Comparison of ENCODE assay signal across 10 cellular contexts in the genomic region with DNA sequence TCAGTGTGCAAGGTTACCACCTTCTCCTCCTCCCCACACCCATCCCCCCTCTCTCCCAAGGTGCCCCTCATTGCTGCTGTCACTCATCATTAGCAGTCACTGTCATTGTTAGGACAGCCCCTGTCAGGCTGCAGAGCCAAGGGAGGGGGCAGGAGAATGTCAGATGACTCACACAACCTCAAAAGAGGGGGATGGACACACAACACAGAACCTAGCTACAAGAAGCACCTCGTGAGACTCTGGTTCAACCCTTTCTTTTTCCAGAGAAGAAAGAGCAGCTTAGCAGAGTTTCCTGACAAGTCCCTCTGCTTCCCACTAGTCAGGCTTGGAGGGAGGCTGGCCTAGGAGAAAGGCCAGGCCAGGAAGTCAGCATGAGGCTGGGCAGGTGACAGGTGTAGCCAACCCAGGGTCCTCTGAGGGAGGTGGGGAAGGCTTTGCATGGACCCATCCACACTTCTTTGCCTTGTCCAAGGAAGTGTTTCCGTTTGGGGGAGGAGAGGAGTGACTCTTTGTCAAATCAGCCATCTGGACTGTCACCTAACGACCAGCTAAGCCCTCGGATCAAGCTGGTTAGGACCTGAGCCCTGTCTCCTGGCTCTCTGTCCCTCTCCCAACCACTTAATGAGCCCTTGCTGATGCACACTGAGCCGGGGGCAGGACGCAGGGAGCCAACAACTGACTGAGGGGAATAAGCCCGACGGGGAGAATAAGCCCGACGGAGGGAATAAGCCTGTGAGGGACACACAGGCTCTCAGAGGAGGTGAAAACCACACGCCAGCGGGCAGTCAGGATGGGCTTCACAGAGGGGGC. TPM values are rescaled to one million over a fixed set of nuclear protein-coding genes. Genes with fewer than 3 reads are reported as not detected.
DNase-seq lines count a peak whose midpoint lies in the region; ATAC-seq and TF ChIP-seq lines count a peak whose summit lies in the region.
"Had no signal": no experiment of that assay in that cellular context is flagged by ENCODE, and none has a peak within 500 bp of the region (broad histone marks: within the 10 kb centered on the region; RNA-seq: fewer than 3 reads in every experiment).

No MANE protein-coding gene starts in this region.

- intact Hi-C loops in activated T-helper 1 cell treated with anti-CD3 and anti-CD28 coated beads, Interleukin-12 subunit alpha, Interleukin-12 subunit beta, Interleukin-2, Interleukin-4 antibody, amounts not matched to agents 30 ng/mL and 10 ng/mL and 1 ng/mL, durations not matched to agents 14 hours and 24 hours and 36 hours (cut with micrococcal nuclease), result loop anchor here (1.0 kb wide), 1 partner anchor 11 kb away; no protein-coding TSS in a partner anchor
- intact Hi-C loops in thyroid gland (cut with DNase I), result no loop called here

- no peak overlapping the region for H3K4me3 ChIP-seq in thyroid gland (replicated peaks in 1 of 3)

- no peaks in the 10 kb centered on the region for H3K9me3 ChIP-seq in thyroid gland

- peak overlapping the region; percentile 43 for H3K27ac Mint-ChIP-seq in activated T-helper 1 cell treated with anti-CD3 and anti-CD28 coated beads, Interleukin-12 subunit alpha, Interleukin-12 subunit beta, Interleukin-2, Interleukin-4 antibody, amounts not matched to agents 30 ng/mL and 10 ng/mL and 1 ng/mL, durations not matched to agents 14 hours and 24 hours and 36 hours
- peak overlapping the region; percentile 13 for H3K27ac Mint-ChIP-seq in neural crest cell (ENCODE audit: unreplicated experiment)

- H3K36me3 ChIP-seq in thyroid gland, result no peaks in the 10 kb centered on the region

- peaks cover 0 to 3% of the 10 kb centered on the region in 2 donors for H3K4me1 ChIP-seq in thyroid gland

- peaks cover 24% of the 10 kb centered on the region for H3K36me3 Mint-ChIP-seq in activated T-helper 1 cell treated with anti-CD3 and anti-CD28 coated beads, Interleukin-12 subunit alpha, Interleukin-12 subunit beta, Interleukin-2, Interleukin-4 antibody, amounts not matched to agents 30 ng/mL and 10 ng/mL and 1 ng/mL, durations not matched to agents 14 hours and 24 hours and 36 hours (ENCODE audit: low read depth)
- no peaks in the 10 kb centered on the region for H3K36me3 Mint-ChIP-seq in neural crest cell (ENCODE audit: low read depth)

- no peak for ATAC-seq in HG03095 (IDR thresholded peaks at IDR 0.05; ENCODE audit: unreplicated experiment)

- H3K27me3 Mint-ChIP-seq in activated T-helper 1 cell treated with anti-CD3 and anti-CD28 coated beads, Interleukin-12 subunit alpha, Interleukin-12 subunit beta, Interleukin-2, Interleukin-4 antibody, amounts not matched to agents 30 ng/mL and 10 ng/mL and 1 ng/mL, durations not matched to agents 14 hours and 24 hours and 36 hours (ENCODE audit: insufficient read depth), result no peaks in the 10 kb centered on the region
- H3K27me3 Mint-ChIP-seq in neural crest cell (ENCODE audit: low read depth), result no peaks in the 10 kb centered on the region
- H3K27me3 Mint-ChIP-seq: activated naive CD4-positive, alpha-beta T cell treated with anti-CD3 and anti-CD28 coated beads, Interleukin-2, amount 50 U/mL, for 24 hours had no signal

- TF ChIP-seq POLR2A in thyroid gland (IDR thresholded peaks at IDR 0.05), result no peak

- no peak overlapping the region for H3K4me3 Mint-ChIP-seq in activated T-helper 1 cell treated with anti-CD3 and anti-CD28 coated beads, Interleukin-12 subunit alpha, Interleukin-12 subunit beta, Interleukin-2, Interleukin-4 antibody, amounts not matched to agents 30 ng/mL and 10 ng/mL and 1 ng/mL, durations not matched to agents 14 hours and 24 hours and 36 hours
- H3K4me3 Mint-ChIP-seq in neural crest cell, result no peak overlapping the region
- H3K4me3 Mint-ChIP-seq: activated naive CD4-positive, alpha-beta T cell treated with anti-CD3 and anti-CD28 coated beads, Interleukin-2, amount 50 U/mL, for 24 hours had no signal

- no peaks in the 10 kb centered on the region for H3K27me3 ChIP-seq in thyroid gland

- no peaks in the 10 kb centered on the region for H3K9me3 Mint-ChIP-seq in activated T-helper 1 cell treated with anti-CD3 and anti-CD28 coated beads, Interleukin-12 subunit alpha, Interleukin-12 subunit beta, Interleukin-2, Interleukin-4 antibody, amounts not matched to agents 30 ng/mL and 10 ng/mL and 1 ng/mL, durations not matched to agents 14 hours and 24 hours and 36 hours
- no peaks in the 10 kb centered on the region for H3K9me3 Mint-ChIP-seq in neural crest cell
- H3K9me3 Mint-ChIP-seq: activated naive CD4-positive, alpha-beta T cell treated with anti-CD3 and anti-CD28 coated beads, Interleukin-2, amount 50 U/mL, for 24 hours had no signal

- peaks cover 25% of the 10 kb centered on the region for H3K4me1 Mint-ChIP-seq in activated T-helper 1 cell treated with anti-CD3 and anti-CD28 coated beads, Interleukin-12 subunit alpha, Interleukin-12 subunit beta, Interleukin-2, Interleukin-4 antibody, amounts not matched to agents 30 ng/mL and 10 ng/mL and 1 ng/mL, durations not matched to agents 14 hours and 24 hours and 36 hours (ENCODE audit: low read depth)
- H3K4me1 Mint-ChIP-seq in neural crest cell, result peaks cover 31% of the 10 kb centered on the region

- DNase-seq in NCI-H1417 (lab: John Stamatoyannopoulos, UW) (peak in 2 of 3 experiments; percentile 11 to 26), NCI-H1417 treated with DMSO at 0.1 percent for 48 hours (lab: John Stamatoyannopoulos, UW) (no peak), MV-4-11 (lab: John Stamatoyannopoulos, UW) (peak; percentile 30), neural crest cell (ENCODE audit: low read depth, low spot score) (no peak), NCI-H1436 treated with DMSO at 0.1 percent for 48 hours (lab: John Stamatoyannopoulos, UW) (no peak), thyroid gland (no peak)
- DNase-seq in activated T-helper 1 cell treated with anti-CD3 and anti-CD28 coated beads, Interleukin-12 subunit alpha, Interleukin-12 subunit beta, Interleukin-2, Interleukin-4 antibody, amounts not matched to agents 30 ng/mL and 10 ng/mL and 1 ng/mL, durations not matched to agents 14 hours and 24 hours and 36 hours (ENCODE audit: low spot score), result no peak

- WGBS in thyroid gland, 2 donors, result 76 to 79% methylated on average over 12 of the region's 12 CpGs

- TF ChIP-seq CTCF in neural crest cell (conservative IDR thresholded peaks at IDR 0.05), result no peak
- TF ChIP-seq CTCF in thyroid gland (IDR thresholded peaks at IDR 0.05), result no peak

- no peak overlapping the region for H3K27ac ChIP-seq in thyroid gland

RNA-seq across cellular contexts. Expression of a gene that starts 18.3 kb away (rescaled TPM):
- 27.3 and 27.7 TPM in 2 replicates for total RNA-seq in activated T-helper 1 cell treated with anti-CD3 and anti-CD28 coated beads, Interleukin-12 subunit alpha, Interleukin-12 subunit beta, Interleukin-2, Interleukin-4 antibody, amounts not matched to agents 30 ng/mL and 10 ng/mL and 1 ng/mL, durations not matched to agents 14 hours and 24 hours and 36 hours
- total RNA-seq in neural crest cell, result 2.1 and 2.8 TPM in 2 replicates
- total RNA-seq in thyroid gland, result 1 to 10 TPM; 1.4 to 3.0 (median 2.5) TPM

RNA-seq across cellular contexts. Expression of a gene that starts 49.4 kb away (rescaled TPM):
- total RNA-seq in activated T-helper 1 cell treated with anti-CD3 and anti-CD28 coated beads, Interleukin-12 subunit alpha, Interleukin-12 subunit beta, Interleukin-2, Interleukin-4 antibody, amounts not matched to agents 30 ng/mL and 10 ng/mL and 1 ng/mL, durations not matched to agents 14 hours and 24 hours and 36 hours, result 0.21 and 0.27 TPM in 2 replicates
- total RNA-seq in neural crest cell (0.20 TPM in 1 of 2 replicates, not detected in the other), thyroid gland (not detected)
- total RNA-seq: A172 had no signal

Comparison
In these comparisons a context has a peak if more than half of its experiments do, and no peak if none do; other contexts are left out.
1. DNase-seq: peak in NCI-H1417 (2 of 3) and MV-4-11 (single experiment); none in NCI-H1417 treated with DMSO at 0.1 percent for 48 hours (single experiment), activated T-helper 1 cell treated with anti-CD3 and anti-CD28 coated beads, Interleukin-12 subunit alpha, Interleukin-12 subunit beta, Interleukin-2, Interleukin-4 antibody, amounts not matched to agents 30 ng/mL and 10 ng/mL and 1 ng/mL, durations not matched to agents 14 hours and 24 hours and 36 hours (single experiment), neural crest cell (single experiment), NCI-H1436 treated with DMSO at 0.1 percent for 48 hours (single experiment) and thyroid gland (0 of 2).